In genomic region chr16:84608281-84608680, GRCh38 we compare ENCODE assay signal across 12 cellular contexts. TPM values are rescaled to one million over a fixed set of nuclear protein-coding genes. Genes with fewer than 3 reads are reported as not detected.
DNase-seq lines count a peak whose midpoint lies in the region; TF ChIP-seq lines count a peak whose summit lies in the region.
"Had no signal": no experiment of that assay in that cellular context is flagged by ENCODE, and none has a peak within 500 bp of the region (broad histone marks: within the 10 kb centered on the region; RNA-seq: fewer than 3 reads in every experiment).

No MANE protein-coding gene starts in this region.

- H3K27ac Mint-ChIP-seq in activated naive CD4-positive, alpha-beta T cell treated with anti-CD3 and anti-CD28 coated beads, Interleukin-2, amount 10 ng/mL, durations not matched to agents 7 days and 5 days = peak overlapping the region; percentile 97
- H3K27ac Mint-ChIP-seq in nephron progenitor cell = peak overlapping the region; percentile 60

- no peaks in the 10 kb centered on the region for H3K27me3 Mint-ChIP-seq in activated naive CD4-positive, alpha-beta T cell treated with anti-CD3 and anti-CD28 coated beads, Interleukin-2, amount 10 ng/mL, durations not matched to agents 7 days and 5 days
- H3K27me3 Mint-ChIP-seq in nephron progenitor cell (ENCODE audit: low read depth, poor library complexity) = no peaks in the 10 kb centered on the region

- peaks cover 82% of the 10 kb centered on the region for H3K36me3 Mint-ChIP-seq in activated naive CD4-positive, alpha-beta T cell treated with anti-CD3 and anti-CD28 coated beads, Interleukin-2, amount 10 ng/mL, durations not matched to agents 7 days and 5 days
- H3K36me3 Mint-ChIP-seq in nephron progenitor cell (ENCODE audit: low read depth) = peaks cover 78% of the 10 kb centered on the region

- H3K4me1 Mint-ChIP-seq in activated naive CD4-positive, alpha-beta T cell treated with anti-CD3 and anti-CD28 coated beads, Interleukin-2, amount 10 ng/mL, durations not matched to agents 7 days and 5 days = peaks cover 96% of the 10 kb centered on the region
- H3K4me1 Mint-ChIP-seq in nephron progenitor cell = peaks cover 79% of the 10 kb centered on the region

- CTCF ChIA-PET in activated naive CD4-positive, alpha-beta T cell treated with anti-CD3 and anti-CD28 coated beads, Interleukin-2, amount 10 ng/mL, durations not matched to agents 7 days and 5 days (lab: Charles Lee) = interaction anchor here (1.0 to 1.7 kb wide), 6 partner anchors 9 to 102 kb away, joined by 3 to 6 read pairs (median 4); no protein-coding TSS in a partner anchor

- no peak for TF ChIP-seq POLR2A in esophagus muscularis mucosa (IDR thresholded peaks at IDR 0.05; ENCODE audit: low read depth)

- DNase-seq in D341Med (ENCODE audit: low spot score) (peak; percentile 4), HL-60 (ENCODE audit: low read depth in 1 of 2, low spot score in 1 of 2) (peak in 1 of 2 experiments; percentile 16), nephron progenitor cell (no peak), NCI-H2171 (lab: John Stamatoyannopoulos, UW) (no peak), NCI-H146 (lab: John Stamatoyannopoulos, UW) (no peak), esophagus muscularis mucosa (ENCODE audit: extremely low spot score) (no peak), NCI-H1092 (lab: John Stamatoyannopoulos, UW) (no peak)
- peak; percentile 77 for DNase-seq in activated naive CD4-positive, alpha-beta T cell treated with anti-CD3 and anti-CD28 coated beads, Interleukin-2, amount 10 ng/mL, durations not matched to agents 7 days and 5 days
- DNase-seq: DMS 273 treated with DMSO at 0.1 percent for 48 hours, NCI-H524, SW 1271 had no signal

- H3K27me3 ChIP-seq in HL-60 (ENCODE audit: insufficient read depth, poor library complexity, severe bottlenecking) (no peaks in the 10 kb centered on the region), esophagus muscularis mucosa (no peaks in the 10 kb centered on the region)

- no peaks in the 10 kb centered on the region for H3K9me3 ChIP-seq in esophagus muscularis mucosa

- H3K9me3 Mint-ChIP-seq in activated naive CD4-positive, alpha-beta T cell treated with anti-CD3 and anti-CD28 coated beads, Interleukin-2, amount 10 ng/mL, durations not matched to agents 7 days and 5 days = peaks cover 9% of the 10 kb centered on the region
- peaks cover 16% of the 10 kb centered on the region for H3K9me3 Mint-ChIP-seq in nephron progenitor cell

- intact Hi-C loops in esophagus muscularis mucosa (cut with DNase I) = no loop called here

- WGBS in esophagus muscularis mucosa = 84% methylated on average over 6 of the region's 6 CpGs

- H3K4me1 ChIP-seq in esophagus muscularis mucosa = peaks cover 11 to 37% (median 27%) of the 10 kb centered on the region in 4 donors

- H3K4me3 Mint-ChIP-seq in activated naive CD4-positive, alpha-beta T cell treated with anti-CD3 and anti-CD28 coated beads, Interleukin-2, amount 10 ng/mL, durations not matched to agents 7 days and 5 days = peak overlapping the region; percentile 71
- no peak overlapping the region for H3K4me3 Mint-ChIP-seq in nephron progenitor cell

- TF ChIP-seq EP300 in esophagus muscularis mucosa (IDR thresholded peaks at IDR 0.05) = no peak

- no peaks in the 10 kb centered on the region for H3K36me3 ChIP-seq in esophagus muscularis mucosa

- peak overlapping the region; percentile 55 for H3K27ac ChIP-seq in HL-60 (replicated peaks)
- H3K27ac ChIP-seq in esophagus muscularis mucosa (replicated peaks in 1 of 4) = no peak overlapping the region

- TF ChIP-seq CTCF in HL-60 (IDR thresholded peaks at IDR 0.05; ENCODE audit: insufficient read depth, low read length) (no peak), nephron progenitor cell (IDR thresholded peaks at IDR 0.05) (no peak), esophagus muscularis mucosa (IDR thresholded peaks at IDR 0.05) (no peak)

- no peak overlapping the region for H3K4me3 ChIP-seq in HL-60 (replicated peaks; ENCODE audit: insufficient read depth, low read length)
- no peak overlapping the region for H3K4me3 ChIP-seq in esophagus muscularis mucosa
- H3K4me3 ChIP-seq: coronary artery had no signal

RNA-seq across cellular contexts. Expression of gene COTL1, which starts 9.6 kb away (rescaled TPM):
- 10 to 100 TPM; 34.5 to 42.9 (median 40.7) TPM for total RNA-seq in esophagus muscularis mucosa

RNA-seq across cellular contexts. Expression of gene KLHL36, which starts 40.0 kb away (rescaled TPM):
- total RNA-seq in esophagus muscularis mucosa = 100 to 1,000 TPM in 2 of 4 donors, 10 to 100 TPM in 2; 52.3 to 119 (median 80.4) TPM

Comparison
In these comparisons a context has a peak if more than half of its experiments do, and no peak if none do; other contexts are left out.
1. DNase-seq: peak in D341Med (single experiment) and activated naive CD4-positive, alpha-beta T cell treated with anti-CD3 and anti-CD28 coated beads, Interleukin-2, amount 10 ng/mL, durations not matched to agents 7 days and 5 days (single experiment); none in nephron progenitor cell (single experiment), NCI-H2171 (single experiment), NCI-H146 (single experiment), esophagus muscularis mucosa (single experiment) and NCI-H1092 (single experiment).